1 cellular context compared by ENCODE assay signal in the genomic region with DNA sequence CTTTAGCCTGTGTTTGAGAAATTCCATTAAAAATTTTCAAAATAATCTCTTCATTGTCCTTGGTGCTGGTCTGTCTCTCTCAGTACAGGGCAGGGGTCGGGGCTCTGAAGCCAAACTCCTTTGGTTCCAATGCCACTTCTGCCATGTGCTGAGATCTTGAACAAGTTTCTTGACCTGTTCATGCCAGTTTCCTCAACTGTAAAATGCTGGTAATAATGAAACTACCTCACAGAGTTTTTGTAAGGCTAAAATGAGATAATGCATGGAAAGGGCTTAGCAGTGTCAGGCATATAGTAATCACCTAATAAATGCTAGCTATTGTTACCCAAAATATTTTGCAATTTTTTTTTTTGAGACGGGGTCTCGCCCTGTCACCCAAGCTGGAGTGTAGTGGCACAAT.
TF ChIP-seq lines count a peak whose summit lies in the region.

No MANE protein-coding gene starts in this region.

TF ChIP-seq in GM12878, 131 proteins besides CTCF, POLR2A, EP300 and RAD21:
- peak; percentile 52 for TF ChIP-seq NFIC (IDR thresholded peaks at IDR 0.05; ENCODE audit: low read depth, low read length)
- no peak for TF ChIP-seq ETV6 (conservative IDR thresholded peaks at IDR 0.05 in 1 of 2, IDR thresholded peaks at IDR 0.05 in 1 of 2; ENCODE audit: borderline replicate concordance in 1 of 2, low read depth in 1 of 2)
- peak; percentile 32; the same call in 1 of the 2 replicates for TF ChIP-seq IKZF1 (conservative IDR thresholded peaks at IDR 0.05)
- TF ChIP-seq JUNB (IDR thresholded peaks at IDR 0.05), result peak; percentile 57
- peak; percentile 37; the same call in 1 of the 2 replicates for TF ChIP-seq ZNF24 (IDR thresholded peaks at IDR 0.05)
- TF ChIP-seq HDAC2 (IDR thresholded peaks at IDR 0.05), result no peak
- TF ChIP-seq SUPT20H (IDR thresholded peaks at IDR 0.05; ENCODE audit: borderline replicate concordance, control insufficient read depth, low read depth, low read length), result no peak
